In genomic region chr1:109213824-109214693, GRCh38 we compare ENCODE assay signal across 1 cellular context.
TF ChIP-seq lines count a peak whose summit lies in the region.

TSS of gene SARS1 (plus strand) at chr1:109213918. CDS start at chr1:109213993, 75 bp downstream.

TF ChIP-seq in HepG2, 621 proteins besides CTCF, POLR2A, EP300 and RAD21 (continued from another document and continues in another):
- TF ChIP-seq ZMAT3 (CRISPR knock-in tag; conservative IDR thresholded peaks at IDR 0.05) (0 out of 2 replicates have a peak, but pooled peaks have one; percentile 29), ETV5 (CRISPR knock-in tag; IDR thresholded peaks at IDR 0.05; ENCODE audit: borderline replicate concordance) (peak; percentile 96), LCORL (IDR thresholded peaks at IDR 0.05) (no peak), LCORL (CRISPR knock-in tag; IDR thresholded peaks at IDR 0.05) (0 out of 2 replicates have a peak, but pooled peaks have one; percentile 25), ZBTB38 (CRISPR knock-in tag; IDR thresholded peaks at IDR 0.05) (peak; percentile 73; the same call in 1 of the 2 replicates), ZNF382 (CRISPR knock-in tag; IDR thresholded peaks at IDR 0.05; ENCODE audit: borderline replicate concordance) (no peak), ZMAT5 (CRISPR knock-in tag; IDR thresholded peaks at IDR 0.05; ENCODE audit: borderline replicate concordance, low read depth) (no peak), ZNF674 (CRISPR knock-in tag; IDR thresholded peaks at IDR 0.05; ENCODE audit: low read depth) (no peak), IRF2 (CRISPR knock-in tag; IDR thresholded peaks at IDR 0.05) (peak; percentile 33; the same call in 1 of the 2 replicates), AGO1 (IDR thresholded peaks at IDR 0.05; ENCODE audit: low read depth, low read length, poor library complexity, severe bottlenecking) (peak; percentile 62), ZNF354B (CRISPR knock-in tag; IDR thresholded peaks at IDR 0.05) (no peak), WIZ (CRISPR knock-in tag; IDR thresholded peaks at IDR 0.05) (no peak), ZNF556 (CRISPR knock-in tag; IDR thresholded peaks at IDR 0.05; ENCODE audit: borderline replicate concordance) (peak; percentile 84; the same call in 1 of the 2 replicates), ESRRA (CRISPR knock-in tag; IDR thresholded peaks at IDR 0.05; ENCODE audit: low read depth) (no peak), PAF1 (CRISPR knock-in tag; IDR thresholded peaks at IDR 0.05) (no peak), TOE1 (CRISPR knock-in tag; IDR thresholded peaks at IDR 0.05) (no peak), NFKB2 (CRISPR knock-in tag; IDR thresholded peaks at IDR 0.05; ENCODE audit: borderline replicate concordance) (peak; percentile 35; the same call in 1 of the 2 replicates), BCL3 (CRISPR knock-in tag; IDR thresholded peaks at IDR 0.05) (no peak; the same call in 1 of the 2 replicates), HNF1B (CRISPR knock-in tag; IDR thresholded peaks at IDR 0.05) (peak; percentile 31; the same call in 1 of the 2 replicates), MAFK (conservative IDR thresholded peaks at IDR 0.05 in 1 of 2, IDR thresholded peaks at IDR 0.05 in 1 of 2; ENCODE audit: low read length in 2 of 2) (no peak), DNMT1 (CRISPR knock-in tag; IDR thresholded peaks at IDR 0.05) (peak; percentile 77; the same call in 1 of the 2 replicates), PRDM10 (CRISPR knock-in tag; IDR thresholded peaks at IDR 0.05; ENCODE audit: low read depth) (peak; percentile 36; the same call in 1 of the 2 replicates), CEBPG (CRISPR knock-in tag; IDR thresholded peaks at IDR 0.05) (no peak), ARID2 (CRISPR knock-in tag; IDR thresholded peaks at IDR 0.05; ENCODE audit: borderline replicate concordance) (no peak), ZNF720 (CRISPR knock-in tag; IDR thresholded peaks at IDR 0.05) (no peak), ZFP36L1 (CRISPR knock-in tag; IDR thresholded peaks at IDR 0.05) (0 out of 2 replicates have a peak, but pooled peaks have one; percentile 37), ZNF607 (CRISPR knock-in tag; IDR thresholded peaks at IDR 0.05; ENCODE audit: borderline replicate concordance) (peak; percentile 37; the same call in 1 of the 2 replicates), SAP130 (CRISPR knock-in tag; IDR thresholded peaks at IDR 0.05; ENCODE audit: low read depth) (peak; percentile 72), POLR2AphosphoS5 (IDR thresholded peaks at IDR 0.05; ENCODE audit: low read depth, low read length) (peak; percentile 75), BCL6 (CRISPR knock-in tag; IDR thresholded peaks at IDR 0.05) (no peak), U2AF1 (optimal IDR thresholded peaks at IDR 0.05; ENCODE audit: low read depth, low read length) (no peak), SP140L (CRISPR knock-in tag; IDR thresholded peaks at IDR 0.05; ENCODE audit: borderline replicate concordance) (0 out of 2 replicates have a peak, but pooled peaks have one; percentile 39), ZNF296 (CRISPR knock-in tag; conservative IDR thresholded peaks at IDR 0.05) (no peak; the same call in 1 of the 2 replicates), RXRA (CRISPR knock-in tag; IDR thresholded peaks at IDR 0.05) (peak; percentile 19; the same call in 1 of the 2 replicates), ZNF407 (CRISPR knock-in tag; IDR thresholded peaks at IDR 0.05; ENCODE audit: not compliant biosample characterization) (no peak), GABPA (IDR thresholded peaks at IDR 0.05; ENCODE audit: low read depth, low read length) (peak; percentile 54), GABPA (CRISPR knock-in tag; IDR thresholded peaks at IDR 0.05; ENCODE audit: low read depth) (peak; percentile 81), SMAD1 (CRISPR knock-in tag; IDR thresholded peaks at IDR 0.05; ENCODE audit: borderline replicate concordance, low read depth) (no peak), HNRNPK (IDR thresholded peaks at IDR 0.05; ENCODE audit: low read depth, low read length, poor library complexity, severe bottlenecking) (peak; percentile 79), RBM22 (optimal IDR thresholded peaks at IDR 0.05; ENCODE audit: low read length) (no peak)
- TF ChIP-seq, protein P1, sequence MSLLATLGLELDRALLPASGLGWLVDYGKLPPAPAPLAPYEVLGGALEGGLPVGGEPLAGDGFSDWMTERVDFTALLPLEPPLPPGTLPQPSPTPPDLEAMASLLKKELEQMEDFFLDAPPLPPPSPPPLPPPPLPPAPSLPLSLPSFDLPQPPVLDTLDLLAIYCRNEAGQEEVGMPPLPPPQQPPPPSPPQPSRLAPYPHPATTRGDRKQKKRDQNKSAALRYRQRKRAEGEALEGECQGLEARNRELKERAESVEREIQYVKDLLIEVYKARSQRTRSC (CRISPR knock-in tag; IDR thresholded peaks at IDR 0.05; ENCODE audit: low read depth) = no peak
- TF ChIP-seq, protein P2, sequence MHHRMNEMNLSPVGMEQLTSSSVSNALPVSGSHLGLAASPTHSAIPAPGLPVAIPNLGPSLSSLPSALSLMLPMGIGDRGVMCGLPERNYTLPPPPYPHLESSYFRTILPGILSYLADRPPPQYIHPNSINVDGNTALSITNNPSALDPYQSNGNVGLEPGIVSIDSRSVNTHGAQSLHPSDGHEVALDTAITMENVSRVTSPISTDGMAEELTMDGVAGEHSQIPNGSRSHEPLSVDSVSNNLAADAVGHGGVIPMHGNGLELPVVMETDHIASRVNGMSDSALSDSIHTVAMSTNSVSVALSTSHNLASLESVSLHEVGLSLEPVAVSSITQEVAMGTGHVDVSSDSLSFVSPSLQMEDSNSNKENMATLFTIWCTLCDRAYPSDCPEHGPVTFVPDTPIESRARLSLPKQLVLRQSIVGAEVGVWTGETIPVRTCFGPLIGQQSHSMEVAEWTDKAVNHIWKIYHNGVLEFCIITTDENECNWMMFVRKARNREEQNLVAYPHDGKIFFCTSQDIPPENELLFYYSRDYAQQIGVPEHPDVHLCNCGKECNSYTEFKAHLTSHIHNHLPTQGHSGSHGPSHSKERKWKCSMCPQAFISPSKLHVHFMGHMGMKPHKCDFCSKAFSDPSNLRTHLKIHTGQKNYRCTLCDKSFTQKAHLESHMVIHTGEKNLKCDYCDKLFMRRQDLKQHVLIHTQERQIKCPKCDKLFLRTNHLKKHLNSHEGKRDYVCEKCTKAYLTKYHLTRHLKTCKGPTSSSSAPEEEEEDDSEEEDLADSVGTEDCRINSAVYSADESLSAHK (CRISPR knock-in tag; IDR thresholded peaks at IDR 0.05; ENCODE audit: borderline replicate concordance) = no peak
- TF ChIP-seq, protein P3, sequence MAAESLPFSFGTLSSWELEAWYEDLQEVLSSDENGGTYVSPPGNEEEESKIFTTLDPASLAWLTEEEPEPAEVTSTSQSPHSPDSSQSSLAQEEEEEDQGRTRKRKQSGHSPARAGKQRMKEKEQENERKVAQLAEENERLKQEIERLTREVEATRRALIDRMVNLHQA (CRISPR knock-in tag; IDR thresholded peaks at IDR 0.05) = no peak
